ENCODE assay signal across 1 cellular context in genomic region chr16:89330177-89330856, GRCh38.
TF ChIP-seq lines count a peak whose summit lies in the region.

No MANE protein-coding gene starts in this region.

TF ChIP-seq in HepG2, 621 proteins besides CTCF, POLR2A, EP300 and RAD21 (continued from another document and continues in another):
- TF ChIP-seq STAT6 (CRISPR knock-in tag; IDR thresholded peaks at IDR 0.05; ENCODE audit: borderline replicate concordance) (0 out of 2 replicates have a peak, but pooled peaks have one; percentile 36), ZNF160 (CRISPR knock-in tag; IDR thresholded peaks at IDR 0.05) (no peak), CBX5 (CRISPR knock-in tag; IDR thresholded peaks at IDR 0.05; ENCODE audit: borderline replicate concordance) (peak; percentile 83; the same call in 1 of the 2 replicates), AKAP8 (CRISPR knock-in tag; IDR thresholded peaks at IDR 0.05) (no peak), THRA (CRISPR knock-in tag; IDR thresholded peaks at IDR 0.05; ENCODE audit: borderline replicate concordance) (no peak; the same call in 1 of the 2 replicates), KLF11 (CRISPR knock-in tag; IDR thresholded peaks at IDR 0.05) (no peak), ZNF180 (CRISPR knock-in tag; IDR thresholded peaks at IDR 0.05; ENCODE audit: borderline replicate concordance, low read depth) (no peak), ZNF282 (IDR thresholded peaks at IDR 0.05; ENCODE audit: partially characterized antibody) (no peak), SMARCC2 (IDR thresholded peaks at IDR 0.05) (no peak), ZNF234 (CRISPR knock-in tag; conservative IDR thresholded peaks at IDR 0.05) (no peak), PAWR (CRISPR knock-in tag; IDR thresholded peaks at IDR 0.05; ENCODE audit: borderline replicate concordance) (no peak), FOXP4 (CRISPR knock-in tag; IDR thresholded peaks at IDR 0.05) (peak; percentile 93), SOX5 (CRISPR knock-in tag; IDR thresholded peaks at IDR 0.05; ENCODE audit: borderline replicate concordance) (peak; percentile 96), ZNF577 (CRISPR knock-in tag; IDR thresholded peaks at IDR 0.05; ENCODE audit: borderline replicate concordance, low read depth) (no peak), ZNF253 (CRISPR knock-in tag; IDR thresholded peaks at IDR 0.05; ENCODE audit: borderline replicate concordance) (no peak), ZBTB33 (CRISPR knock-in tag; IDR thresholded peaks at IDR 0.05) (peak; percentile 90), FIP1L1 (IDR thresholded peaks at IDR 0.05; ENCODE audit: borderline replicate concordance, insufficient read depth, low read depth, low read length) (no peak), TEAD2 (CRISPR knock-in tag; IDR thresholded peaks at IDR 0.05) (no peak), ZNF788 (CRISPR knock-in tag; IDR thresholded peaks at IDR 0.05; ENCODE audit: borderline replicate concordance) (no peak), ZNF761 (CRISPR knock-in tag; conservative IDR thresholded peaks at IDR 0.05) (no peak), ZNF670 (CRISPR knock-in tag; IDR thresholded peaks at IDR 0.05; ENCODE audit: borderline replicate concordance) (peak; percentile 87), CCDC6 (CRISPR knock-in tag; IDR thresholded peaks at IDR 0.05) (no peak), ZNF33B (CRISPR knock-in tag; IDR thresholded peaks at IDR 0.05) (no peak), SATB2 (CRISPR knock-in tag; IDR thresholded peaks at IDR 0.05) (no peak), MIER3 (CRISPR knock-in tag; IDR thresholded peaks at IDR 0.05; ENCODE audit: borderline replicate concordance) (peak; percentile 67; the same call in 1 of the 2 replicates), NBN (conservative IDR thresholded peaks at IDR 0.05) (no peak), MXD4 (CRISPR knock-in tag; IDR thresholded peaks at IDR 0.05) (peak; percentile 83), ZNF431 (CRISPR knock-in tag; IDR thresholded peaks at IDR 0.05; ENCODE audit: borderline replicate concordance, low read depth) (no peak), TEF (CRISPR knock-in tag; IDR thresholded peaks at IDR 0.05) (no peak), POLR2AphosphoS5 (IDR thresholded peaks at IDR 0.05; ENCODE audit: low read depth, low read length) (no peak), MATR3 (CRISPR knock-in tag; IDR thresholded peaks at IDR 0.05) (no peak), MLX (CRISPR knock-in tag; IDR thresholded peaks at IDR 0.05) (peak; percentile 98), PITX1 (CRISPR knock-in tag; IDR thresholded peaks at IDR 0.05) (no peak), NFRKB (IDR thresholded peaks at IDR 0.05) (no peak), PHF21A (CRISPR knock-in tag; IDR thresholded peaks at IDR 0.05) (no peak), PHB2 (IDR thresholded peaks at IDR 0.05; ENCODE audit: partially characterized antibody) (no peak)
- TF ChIP-seq, protein P1, sequence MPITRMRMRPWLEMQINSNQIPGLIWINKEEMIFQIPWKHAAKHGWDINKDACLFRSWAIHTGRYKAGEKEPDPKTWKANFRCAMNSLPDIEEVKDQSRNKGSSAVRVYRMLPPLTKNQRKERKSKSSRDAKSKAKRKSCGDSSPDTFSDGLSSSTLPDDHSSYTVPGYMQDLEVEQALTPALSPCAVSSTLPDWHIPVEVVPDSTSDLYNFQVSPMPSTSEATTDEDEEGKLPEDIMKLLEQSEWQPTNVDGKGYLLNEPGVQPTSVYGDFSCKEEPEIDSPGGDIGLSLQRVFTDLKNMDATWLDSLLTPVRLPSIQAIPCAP (CRISPR knock-in tag; IDR thresholded peaks at IDR 0.05; ENCODE audit: low read depth) = no peak
- TF ChIP-seq, protein P2, sequence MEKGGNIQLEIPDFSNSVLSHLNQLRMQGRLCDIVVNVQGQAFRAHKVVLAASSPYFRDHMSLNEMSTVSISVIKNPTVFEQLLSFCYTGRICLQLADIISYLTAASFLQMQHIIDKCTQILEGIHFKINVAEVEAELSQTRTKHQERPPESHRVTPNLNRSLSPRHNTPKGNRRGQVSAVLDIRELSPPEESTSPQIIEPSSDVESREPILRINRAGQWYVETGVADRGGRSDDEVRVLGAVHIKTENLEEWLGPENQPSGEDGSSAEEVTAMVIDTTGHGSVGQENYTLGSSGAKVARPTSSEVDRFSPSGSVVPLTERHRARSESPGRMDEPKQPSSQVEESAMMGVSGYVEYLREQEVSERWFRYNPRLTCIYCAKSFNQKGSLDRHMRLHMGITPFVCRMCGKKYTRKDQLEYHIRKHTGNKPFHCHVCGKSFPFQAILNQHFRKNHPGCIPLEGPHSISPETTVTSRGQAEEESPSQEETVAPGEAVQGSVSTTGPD (CRISPR knock-in tag; IDR thresholded peaks at IDR 0.05) = no peak
- TF ChIP-seq, protein P3, sequence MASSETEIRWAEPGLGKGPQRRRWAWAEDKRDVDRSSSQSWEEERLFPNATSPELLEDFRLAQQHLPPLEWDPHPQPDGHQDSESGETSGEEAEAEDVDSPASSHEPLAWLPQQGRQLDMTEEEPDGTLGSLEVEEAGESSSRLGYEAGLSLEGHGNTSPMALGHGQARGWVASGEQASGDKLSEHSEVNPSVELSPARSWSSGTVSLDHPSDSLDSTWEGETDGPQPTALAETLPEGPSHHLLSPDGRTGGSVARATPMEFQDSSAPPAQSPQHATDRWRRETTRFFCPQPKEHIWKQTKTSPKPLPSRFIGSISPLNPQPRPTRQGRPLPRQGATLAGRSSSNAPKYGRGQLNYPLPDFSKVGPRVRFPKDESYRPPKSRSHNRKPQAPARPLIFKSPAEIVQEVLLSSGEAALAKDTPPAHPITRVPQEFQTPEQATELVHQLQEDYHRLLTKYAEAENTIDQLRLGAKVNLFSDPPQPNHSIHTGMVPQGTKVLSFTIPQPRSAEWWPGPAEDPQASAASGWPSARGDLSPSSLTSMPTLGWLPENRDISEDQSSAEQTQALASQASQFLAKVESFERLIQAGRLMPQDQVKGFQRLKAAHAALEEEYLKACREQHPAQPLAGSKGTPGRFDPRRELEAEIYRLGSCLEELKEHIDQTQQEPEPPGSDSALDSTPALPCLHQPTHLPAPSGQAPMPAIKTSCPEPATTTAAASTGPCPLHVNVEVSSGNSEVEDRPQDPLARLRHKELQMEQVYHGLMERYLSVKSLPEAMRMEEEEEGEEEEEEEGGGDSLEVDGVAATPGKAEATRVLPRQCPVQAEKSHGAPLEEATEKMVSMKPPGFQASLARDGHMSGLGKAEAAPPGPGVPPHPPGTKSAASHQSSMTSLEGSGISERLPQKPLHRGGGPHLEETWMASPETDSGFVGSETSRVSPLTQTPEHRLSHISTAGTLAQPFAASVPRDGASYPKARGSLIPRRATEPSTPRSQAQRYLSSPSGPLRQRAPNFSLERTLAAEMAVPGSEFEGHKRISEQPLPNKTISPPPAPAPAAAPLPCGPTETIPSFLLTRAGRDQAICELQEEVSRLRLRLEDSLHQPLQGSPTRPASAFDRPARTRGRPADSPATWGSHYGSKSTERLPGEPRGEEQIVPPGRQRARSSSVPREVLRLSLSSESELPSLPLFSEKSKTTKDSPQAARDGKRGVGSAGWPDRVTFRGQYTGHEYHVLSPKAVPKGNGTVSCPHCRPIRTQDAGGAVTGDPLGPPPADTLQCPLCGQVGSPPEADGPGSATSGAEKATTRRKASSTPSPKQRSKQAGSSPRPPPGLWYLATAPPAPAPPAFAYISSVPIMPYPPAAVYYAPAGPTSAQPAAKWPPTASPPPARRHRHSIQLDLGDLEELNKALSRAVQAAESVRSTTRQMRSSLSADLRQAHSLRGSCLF (CRISPR knock-in tag; IDR thresholded peaks at IDR 0.05; ENCODE audit: borderline replicate concordance) = no peak
- TF ChIP-seq, protein P4, sequence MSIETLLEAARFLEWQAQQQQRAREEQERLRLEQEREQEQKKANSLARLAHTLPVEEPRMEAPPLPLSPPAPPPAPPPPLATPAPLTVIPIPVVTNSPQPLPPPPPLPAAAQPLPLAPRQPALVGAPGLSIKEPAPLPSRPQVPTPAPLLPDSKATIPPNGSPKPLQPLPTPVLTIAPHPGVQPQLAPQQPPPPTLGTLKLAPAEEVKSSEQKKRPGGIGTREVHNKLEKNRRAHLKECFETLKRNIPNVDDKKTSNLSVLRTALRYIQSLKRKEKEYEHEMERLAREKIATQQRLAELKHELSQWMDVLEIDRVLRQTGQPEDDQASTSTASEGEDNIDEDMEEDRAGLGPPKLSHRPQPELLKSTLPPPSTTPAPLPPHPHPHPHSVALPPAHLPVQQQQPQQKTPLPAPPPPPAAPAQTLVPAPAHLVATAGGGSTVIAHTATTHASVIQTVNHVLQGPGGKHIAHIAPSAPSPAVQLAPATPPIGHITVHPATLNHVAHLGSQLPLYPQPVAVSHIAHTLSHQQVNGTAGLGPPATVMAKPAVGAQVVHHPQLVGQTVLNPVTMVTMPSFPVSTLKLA (IDR thresholded peaks at IDR 0.05) = peak; percentile 91
- TF ChIP-seq, protein P5, sequence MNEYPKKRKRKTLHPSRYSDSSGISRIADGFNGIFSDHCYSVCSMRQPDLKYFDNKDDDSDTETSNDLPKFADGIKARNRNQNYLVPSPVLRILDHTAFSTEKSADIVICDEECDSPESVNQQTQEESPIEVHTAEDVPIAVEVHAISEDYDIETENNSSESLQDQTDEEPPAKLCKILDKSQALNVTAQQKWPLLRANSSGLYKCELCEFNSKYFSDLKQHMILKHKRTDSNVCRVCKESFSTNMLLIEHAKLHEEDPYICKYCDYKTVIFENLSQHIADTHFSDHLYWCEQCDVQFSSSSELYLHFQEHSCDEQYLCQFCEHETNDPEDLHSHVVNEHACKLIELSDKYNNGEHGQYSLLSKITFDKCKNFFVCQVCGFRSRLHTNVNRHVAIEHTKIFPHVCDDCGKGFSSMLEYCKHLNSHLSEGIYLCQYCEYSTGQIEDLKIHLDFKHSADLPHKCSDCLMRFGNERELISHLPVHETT (CRISPR knock-in tag; conservative IDR thresholded peaks at IDR 0.05) = no peak
